2 cellular contexts compared by ENCODE assay signal in the genomic region with DNA sequence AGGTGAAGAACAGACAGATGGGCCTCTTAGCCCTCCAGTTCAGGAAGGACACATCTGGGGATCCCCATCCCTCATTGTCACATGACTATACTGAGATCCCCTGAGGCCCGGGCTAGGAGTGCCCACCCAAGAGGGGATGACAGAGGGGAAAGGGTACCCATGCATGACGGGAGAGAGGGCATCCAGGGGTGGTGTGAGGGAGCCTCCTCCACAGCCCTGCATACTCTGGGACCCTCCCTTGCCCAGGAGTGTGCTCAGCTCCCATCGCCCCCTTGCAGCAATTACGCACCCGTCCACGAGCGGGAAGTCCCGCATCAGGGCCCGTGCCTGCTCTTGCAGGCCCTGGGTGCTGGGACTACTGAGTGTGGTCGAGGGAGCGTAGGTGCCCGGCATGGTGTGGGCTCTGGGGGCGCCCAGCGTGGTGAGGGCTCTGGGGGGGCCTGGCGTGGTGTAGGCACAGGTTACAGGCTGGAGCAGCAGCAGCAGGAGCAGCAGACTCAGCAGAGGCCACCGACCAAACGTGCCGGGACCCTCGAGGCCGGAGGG.
TF ChIP-seq lines count a peak whose summit lies in the region.

No MANE protein-coding gene starts in this region.

TF ChIP-seq in IMR-90, 13 proteins besides CTCF, POLR2A, EP300 and RAD21:
- no peak for TF ChIP-seq FOS (IDR thresholded peaks at IDR 0.05; ENCODE audit: low read depth, low read length)
- TF ChIP-seq NFE2L2 (IDR thresholded peaks at IDR 0.05; ENCODE audit: low read depth, low read length): no peak
- no peak for TF ChIP-seq CHD1 (IDR thresholded peaks at IDR 0.05; ENCODE audit: low read depth, low read length)
- no peak for TF ChIP-seq RFX5 (IDR thresholded peaks at IDR 0.05; ENCODE audit: low read depth, low read length)
- TF ChIP-seq BHLHE40 (IDR thresholded peaks at IDR 0.05; ENCODE audit: low read depth, low read length): no peak
- TF ChIP-seq MAFK (IDR thresholded peaks at IDR 0.05; ENCODE audit: low read depth, low read length): no peak

TF ChIP-seq in H1, 55 proteins besides CTCF, POLR2A, EP300 and RAD21:
- TF ChIP-seq TAF1 (IDR thresholded peaks at IDR 0.05; ENCODE audit: low read depth, low read length): no peak
- no peak for TF ChIP-seq NRF1 (IDR thresholded peaks at IDR 0.05; ENCODE audit: low read depth, low read length)
- no peak for TF ChIP-seq KDM1A (IDR thresholded peaks at IDR 0.05; ENCODE audit: borderline replicate concordance, low read length)
- no peak for TF ChIP-seq BACH1 (IDR thresholded peaks at IDR 0.05; ENCODE audit: low read length)
- no peak for TF ChIP-seq BRCA1 (IDR thresholded peaks at IDR 0.05; ENCODE audit: low read depth, low read length)
- TF ChIP-seq SP2 (IDR thresholded peaks at IDR 0.05; ENCODE audit: low read length): no peak
- TF ChIP-seq CBX5 (IDR thresholded peaks at IDR 0.05; ENCODE audit: low read depth, low read length): no peak
- TF ChIP-seq CHD7 (IDR thresholded peaks at IDR 0.05; ENCODE audit: insufficient replicate concordance, low read length): no peak
- TF ChIP-seq POLR2AphosphoS5 (IDR thresholded peaks at IDR 0.05; ENCODE audit: low read depth, low read length): no peak
- no peak for TF ChIP-seq MAFK (IDR thresholded peaks at IDR 0.05; ENCODE audit: low read depth, low read length)
- no peak for TF ChIP-seq GABPA (IDR thresholded peaks at IDR 0.05; ENCODE audit: borderline replicate concordance, insufficient read depth, low read length)
- no peak for TF ChIP-seq RXRA (IDR thresholded peaks at IDR 0.05; ENCODE audit: insufficient read depth, low read depth, low read length)
- no peak for TF ChIP-seq USF2 (IDR thresholded peaks at IDR 0.05; ENCODE audit: low read length)
- TF ChIP-seq BCL11A (IDR thresholded peaks at IDR 0.05; ENCODE audit: low read depth in 2 of 2, low read length in 2 of 2): no peak
- no peak for TF ChIP-seq SAP30 (IDR thresholded peaks at IDR 0.05; ENCODE audit: insufficient read depth, insufficient replicate concordance, low read length)
- TF ChIP-seq HDAC6 (IDR thresholded peaks at IDR 0.05; ENCODE audit: low read depth, low read length): no peak
- TF ChIP-seq SIRT6 (IDR thresholded peaks at IDR 0.05; ENCODE audit: low read length): no peak
- TF ChIP-seq EZH2 (IDR thresholded peaks at IDR 0.05; ENCODE audit: low read depth, low read length, severe bottlenecking): no peak
